ENCODE assay signal across 21 cellular contexts in genomic region chr2:201974651-201975050, GRCh38.
"Had no signal": no experiment of that assay in that cellular context is flagged by ENCODE, and none has a peak within 500 bp of the region (broad histone marks: within the 10 kb centered on the region; RNA-seq: fewer than 3 reads in every experiment).

No MANE protein-coding gene starts in this region.

- H3K27ac ChIP-seq: epithelial cell of prostate, esophagus squamous epithelium, gastroesophageal sphincter, left ventricle myocardium inferior, lower lobe of right lung, pancreas, uterus had no signal

- H3K9me3 Mint-ChIP-seq: effector memory CD8-positive, alpha-beta T cell; immature natural killer cell; memory B cell; type B pancreatic cell had no signal

- H3K36me3 ChIP-seq: esophagus squamous epithelium, gastroesophageal sphincter, left ventricle myocardium inferior, lower lobe of right lung, pancreas, uterus had no signal

- H3K27me3 ChIP-seq: gastroesophageal sphincter, pancreas, uterus had no signal

- H3K4me3 Mint-ChIP-seq: effector memory CD8-positive, alpha-beta T cell; immature natural killer cell; memory B cell; naive B cell; type B pancreatic cell had no signal

- H3K4me1 Mint-ChIP-seq: immature natural killer cell, memory B cell, naive B cell had no signal

- DNase-seq: effector memory CD8-positive, alpha-beta T cell; esophagus squamous epithelium; foreskin fibroblast; immature natural killer cell; left cardiac atrium; left ventricle myocardium inferior; lower lobe of right lung; midbrain; naive B cell; occipital lobe; pancreas; right cardiac atrium; stimulated activated CD4-positive, alpha-beta T cell treated with anti-CD3 and anti-CD28 coated beads, Interleukin-2, amount 100 ng/mL, for 48 hours; stimulated activated naive CD4-positive, alpha-beta T cell treated with Interleukin-2 at 50 U/mL for 16 hours; uterus had no signal

- H3K4me3 ChIP-seq: esophagus squamous epithelium, gastroesophageal sphincter, left ventricle myocardium inferior, lower lobe of right lung, pancreas, smooth muscle cell, uterus had no signal

- H3K27ac Mint-ChIP-seq: effector memory CD8-positive, alpha-beta T cell; immature natural killer cell; memory B cell; progenitor cell of endocrine pancreas; type B pancreatic cell had no signal

- H3K4me2 ChIP-seq: smooth muscle cell had no signal

- ATAC-seq: effector memory CD8-positive, alpha-beta T cell; gastroesophageal sphincter; left cardiac atrium; lower lobe of right lung; pancreas; right cardiac atrium had no signal

- H3K4me1 ChIP-seq: lower lobe of right lung, pancreas had no signal

- H3K36me3 Mint-ChIP-seq: immature natural killer cell, memory B cell, naive B cell, type B pancreatic cell had no signal

- H3K9me3 ChIP-seq: esophagus squamous epithelium, gastroesophageal sphincter, left ventricle myocardium inferior, lower lobe of right lung, pancreas, uterus had no signal

- H3K27me3 Mint-ChIP-seq: progenitor cell of endocrine pancreas, type B pancreatic cell had no signal
